In genomic region chr17:57490446-57490845, GRCh38 we compare ENCODE assay signal across 18 cellular contexts.
DNase-seq lines count a peak whose midpoint lies in the region; ATAC-seq, FAIRE-seq and TF ChIP-seq lines count a peak whose summit lies in the region.
"Had no signal": no experiment of that assay in that cellular context is flagged by ENCODE, and none has a peak within 500 bp of the region (broad histone marks: within the 10 kb centered on the region; RNA-seq: fewer than 3 reads in every experiment).

No MANE protein-coding gene starts in this region.

- H3K27me3 Mint-ChIP-seq in chondrocyte (ENCODE audit: low read depth) (no peaks in the 10 kb centered on the region), HFFc6 (ENCODE audit: insufficient read depth) (peaks cover 2% of the 10 kb centered on the region)
- no peaks in the 10 kb centered on the region for H3K27me3 Mint-ChIP-seq in CD4-positive, alpha-beta T cell

- 0 out of 2 replicates have a peak overlapping the region, but pooled peaks have one; percentile 3 for H3K4me2 ChIP-seq in BLaER1
- no peak overlapping the region for H3K4me2 ChIP-seq in Karpas-422 (ENCODE audit: low read depth, low read length, poor library complexity, severe bottlenecking)
- no peak overlapping the region for H3K4me2 ChIP-seq in parathyroid adenoma (ENCODE audit: low read length)
- H3K4me2 ChIP-seq: A549, PC-9 had no signal

- H3K9me2 ChIP-seq in Karpas-422 (replicated peaks; ENCODE audit: insufficient read depth, low read length), result no peaks in the 10 kb centered on the region

- CTCF ChIA-PET in CD4-positive, alpha-beta T cell (lab: Charles Lee), result no interaction called here

- H3K4me1 Mint-ChIP-seq in chondrocyte (ENCODE audit: low read depth) (peaks cover 15% of the 10 kb centered on the region), HFFc6 (ENCODE audit: low read depth) (peaks cover 20% of the 10 kb centered on the region)
- H3K4me1 Mint-ChIP-seq in CD4-positive, alpha-beta T cell (ENCODE audit: low read depth), result peaks cover 61% of the 10 kb centered on the region

- no peak overlapping the region for H2AFZ ChIP-seq in Karpas-422 (ENCODE audit: low read length)
- H2AFZ ChIP-seq in parathyroid adenoma, result no peak overlapping the region
- H2AFZ ChIP-seq: PC-9 had no signal

- intact Hi-C loops in CD4-positive, alpha-beta T cell (cut with DNase I, micrococcal nuclease), result loop anchor here in 1 of 2 experiments (10.0 kb wide), 1 partner anchor 46 kb away; no protein-coding TSS in a partner anchor

- H3K36me3 Mint-ChIP-seq in chondrocyte (ENCODE audit: low read depth) (no peaks in the 10 kb centered on the region), HFFc6 (ENCODE audit: low read depth) (peaks cover 6% of the 10 kb centered on the region; the same call in 1 of the 2 replicates)
- peaks cover 5% of the 10 kb centered on the region for H3K36me3 Mint-ChIP-seq in CD4-positive, alpha-beta T cell (ENCODE audit: low read depth)

- H3K9me3 ChIP-seq in BLaER1, result no peaks in the 10 kb centered on the region
- H3K9me3 ChIP-seq in Karpas-422 (ENCODE audit: low read length), result no peaks in the 10 kb centered on the region
- H3K9me3 ChIP-seq in parathyroid adenoma (ENCODE audit: control insufficient read depth, low read length), result no peaks in the 10 kb centered on the region
- H3K9me3 ChIP-seq in small intestine (ENCODE audit: control insufficient read depth, low read depth), result no peaks in the 10 kb centered on the region
- no peaks in the 10 kb centered on the region for H3K9me3 ChIP-seq in CD4-positive, alpha-beta T cell (ENCODE audit: control insufficient read depth, low read length)
- H3K9me3 ChIP-seq: A549; BLaER1 treated with 17β-estradiol and CSF1 and Interleukin-3, amounts not matched to agents 10 nM and 100 nM had no signal

- DNase-seq in Karpas-422 (no peak), chondrocyte (ENCODE audit: low spot score) (no peak), small intestine (no peak), DMS53 treated with DMSO at 0.1 percent for 48 hours (lab: John Stamatoyannopoulos, UW; ENCODE audit: unreplicated experiment) (no peak), HFFc6 (no peak)
- no peak for DNase-seq in CD4-positive, alpha-beta T cell
- DNase-seq: CD8-positive, alpha-beta memory T cell; KBM-7; NCI-H1417 treated with DMSO at 0.1 percent for 48 hours; NCI-H187 treated with DMSO at 0.1 percent for 48 hours; NCI-H345; NCI-H526 had no signal

- no peak for FAIRE-seq in small intestine (lab: Jason Lieb, UNC)
- FAIRE-seq: A549, H54 had no signal

- TF ChIP-seq CTCF in chondrocyte (IDR thresholded peaks at IDR 0.05) (no peak), parathyroid adenoma (IDR thresholded peaks at IDR 0.05) (no peak), HFFc6 (IDR thresholded peaks at IDR 0.05) (no peak)
- TF ChIP-seq CTCF in CD4-positive, alpha-beta T cell (IDR thresholded peaks at IDR 0.05), result no peak

- H3K27ac ChIP-seq in BLaER1 (peak overlapping the region; percentile 39), Karpas-422 (ENCODE audit: low read length) (peak overlapping the region; percentile 72), parathyroid adenoma (peak overlapping the region; percentile 13), small intestine (ENCODE audit: low read depth in 1 of 2, low read length in 1 of 2) (no peak overlapping the region)
- H3K27ac ChIP-seq in CD4-positive, alpha-beta T cell (ENCODE audit: low read depth, low read length), result no peak overlapping the region
- H3K27ac ChIP-seq: A549, PC-9 had no signal

- ATAC-seq in CD4-positive, alpha-beta T cell (ENCODE audit: poor library complexity), result no peak
- ATAC-seq: A549 had no signal

- 91 to 94% (median 93%) methylated on average over 3 of the region's 3 CpGs for WGBS in small intestine, 3 donors

- H3K9ac ChIP-seq in BLaER1, result no peak overlapping the region
- peak overlapping the region; percentile 1; the same call in 1 of the 2 replicates for H3K9ac ChIP-seq in Karpas-422 (ENCODE audit: low read length)
- no peak overlapping the region for H3K9ac ChIP-seq in parathyroid adenoma
- H3K9ac ChIP-seq: BLaER1 treated with 17β-estradiol and CSF1 and Interleukin-3, amounts not matched to agents 10 nM and 100 nM had no signal

- POLR2A ChIA-PET in CD4-positive, alpha-beta T cell (lab: Charles Lee), result no interaction called here

- H3K36me3 ChIP-seq in BLaER1, result peaks cover 92% of the 10 kb centered on the region
- H3K36me3 ChIP-seq in Karpas-422 (ENCODE audit: insufficient read depth, low read length), result no peaks in the 10 kb centered on the region
- no peaks in the 10 kb centered on the region for H3K36me3 ChIP-seq in parathyroid adenoma (ENCODE audit: control insufficient read depth, insufficient read depth, low read length)
- H3K36me3 ChIP-seq in small intestine (ENCODE audit: control insufficient read depth in 2 of 2, insufficient read depth in 2 of 2, low read length in 2 of 2), result no peaks in the 10 kb centered on the region

- H3K4me3 ChIP-seq in BLaER1 (no peak overlapping the region), Karpas-422 (ENCODE audit: low read length) (no peak overlapping the region), parathyroid adenoma (ENCODE audit: low read depth, low read length) (no peak overlapping the region), small intestine (ENCODE audit: low read depth in 1 of 2, low read length in 2 of 2) (no peak overlapping the region)
- H3K4me3 ChIP-seq: A549; BLaER1 treated with 17β-estradiol and CSF1 and Interleukin-3, amounts not matched to agents 10 nM and 100 nM; PC-9 had no signal

- H3K9me3 Mint-ChIP-seq in chondrocyte (ENCODE audit: low read depth) (no peaks in the 10 kb centered on the region), HFFc6 (no peaks in the 10 kb centered on the region)
- no peaks in the 10 kb centered on the region for H3K9me3 Mint-ChIP-seq in CD4-positive, alpha-beta T cell
- H3K9me3 Mint-ChIP-seq: CD8-positive, alpha-beta memory T cell had no signal

- no peaks in the 10 kb centered on the region for H3K27me3 ChIP-seq in BLaER1
- H3K27me3 ChIP-seq in Karpas-422 (ENCODE audit: low read length), result no peaks in the 10 kb centered on the region
- H3K27me3 ChIP-seq in parathyroid adenoma (ENCODE audit: control insufficient read depth, insufficient read depth, low read length), result no peaks in the 10 kb centered on the region
- H3K27me3 ChIP-seq in small intestine (ENCODE audit: control insufficient read depth in 2 of 2, insufficient read depth in 2 of 2, low read length in 2 of 2), result no peaks in the 10 kb centered on the region
- H3K27me3 ChIP-seq in CD4-positive, alpha-beta T cell (ENCODE audit: control insufficient read depth, insufficient read depth, low read length), result no peaks in the 10 kb centered on the region
- H3K27me3 ChIP-seq: BLaER1 treated with 17β-estradiol and CSF1 and Interleukin-3, amounts not matched to agents 10 nM and 100 nM had no signal

- H3K27ac Mint-ChIP-seq in chondrocyte (ENCODE audit: unreplicated experiment) (peak overlapping the region; percentile 53), HFFc6 (no peak overlapping the region)
- no peak overlapping the region for H3K27ac Mint-ChIP-seq in CD4-positive, alpha-beta T cell
- H3K27ac Mint-ChIP-seq: CD8-positive, alpha-beta memory T cell had no signal

- no peak overlapping the region for H3K4me3 Mint-ChIP-seq in chondrocyte (ENCODE audit: unreplicated experiment)
- no peak overlapping the region for H3K4me3 Mint-ChIP-seq in CD4-positive, alpha-beta T cell
- no peak overlapping the region for H3K4me3 Mint-ChIP-seq in HFFc6
- H3K4me3 Mint-ChIP-seq: CD8-positive, alpha-beta memory T cell had no signal

- H4K20me1 ChIP-seq in BLaER1, result peaks cover 100% of the 10 kb centered on the region
- H4K20me1 ChIP-seq in Karpas-422 (ENCODE audit: insufficient read depth, low read depth, low read length), result no peaks in the 10 kb centered on the region

- H3K79me2 ChIP-seq in Karpas-422 (ENCODE audit: low read length), result peaks cover 95% of the 10 kb centered on the region
- peaks cover 92% of the 10 kb centered on the region for H3K79me2 ChIP-seq in parathyroid adenoma

- peaks cover 100% of the 10 kb centered on the region for H3K4me1 ChIP-seq in BLaER1
- peaks cover 76% of the 10 kb centered on the region for H3K4me1 ChIP-seq in Karpas-422 (ENCODE audit: low read length)
- H3K4me1 ChIP-seq in parathyroid adenoma, result peaks cover 55% of the 10 kb centered on the region
- H3K4me1 ChIP-seq in small intestine (ENCODE audit: control insufficient read depth in 2 of 2, insufficient read depth in 1 of 2, low read depth in 1 of 2, low read length in 1 of 2), result no peaks in the 10 kb centered on the region
- H3K4me1 ChIP-seq: A549 had no signal

Comparison
In these comparisons a context has a peak if more than half of its experiments do, and no peak if none do; other contexts are left out.
1. H3K27ac ChIP-seq: peak in BLaER1 (single experiment), Karpas-422 (single experiment) and parathyroid adenoma (single experiment); none in small intestine (0 of 2) and CD4-positive, alpha-beta T cell (single experiment).